36 cellular contexts compared by ENCODE assay signal in the genomic region with DNA sequence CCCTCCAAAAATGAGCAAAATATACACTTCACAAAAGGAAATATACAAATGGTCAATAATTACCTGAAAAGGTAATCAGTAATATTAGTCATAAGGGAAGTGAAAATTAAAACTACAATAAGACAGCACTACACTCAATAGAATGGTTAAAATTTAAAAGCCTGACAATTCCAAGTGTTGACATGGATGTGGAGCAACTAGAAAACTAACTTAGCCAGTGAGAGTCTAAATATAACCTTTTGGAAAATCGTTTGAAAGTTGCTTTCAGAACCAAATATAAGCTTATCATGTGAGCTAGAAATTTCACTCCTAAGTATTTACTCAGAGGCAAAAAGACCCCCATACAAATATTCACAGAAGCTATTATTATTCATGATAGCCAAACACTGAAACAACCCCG.
"Had no signal": no experiment of that assay in that cellular context is flagged by ENCODE, and none has a peak within 500 bp of the region (broad histone marks: within the 10 kb centered on the region; RNA-seq: fewer than 3 reads in every experiment).

No MANE protein-coding gene starts in this region.

- H3K4me3 ChIP-seq: ascending aorta, cardiac muscle cell had no signal

- H3K27ac Mint-ChIP-seq: activated CD4-positive, alpha-beta memory T cell treated with anti-CD3 and anti-CD28 coated beads, Interleukin-2, amount 10 ng/mL, durations not matched to agents 7 days and 5 days; activated CD4-positive, alpha-beta T cell treated with anti-CD3 and anti-CD28 coated beads for 36 hours; activated CD4-positive, alpha-beta T cell treated with anti-CD3 and anti-CD28 coated beads, Interleukin-2, amount 10 ng/mL, durations not matched to agents 7 days and 5 days; activated CD8-positive, alpha-beta memory T cell treated with anti-CD3 and anti-CD28 coated beads, Interleukin-2, amount 10 ng/mL, durations not matched to agents 7 days and 5 days; activated CD8-positive, alpha-beta T cell treated with anti-CD3 and anti-CD28 coated beads, Interleukin-2, amount 10 ng/mL, durations not matched to agents 7 days and 5 days; activated naive CD4-positive, alpha-beta T cell treated with anti-CD3 and anti-CD28 coated beads, Interleukin-2, amount 10 ng/mL, durations not matched to agents 7 days and 5 days; activated naive CD4-positive, alpha-beta T cell treated with anti-CD3 and anti-CD28 coated beads, Interleukin-2, amount 50 U/mL, for 72 hours; activated naive CD8-positive, alpha-beta T cell treated with anti-CD3 and anti-CD28 coated beads for 36 hours; activated T-cell treated with anti-CD3 and anti-CD28 coated beads, Interleukin-2, amount 50 U/mL, for 24 hours; activated T-helper 2 cell treated with anti-CD3 and anti-CD28 coated beads, Interferon-gamma antibody, Interleukin-2, Interleukin-4, amounts not matched to agents 10 μg/mL and 5 μg/mL and 100 μg/mL, durations not matched to agents 14 hours and 24 hours and 36 hours; brain; T-helper 1 cell treated with Interleukin-12 subunit alpha and Interleukin-12 subunit beta and Interleukin-4 antibody, amounts not matched to agents 30 μg/mL and 1 μg/mL, for 36 hours; T-helper 2 cell treated with Interferon-gamma antibody and Interleukin-4, amounts not matched to agents 5 μg/mL and 100 μg/mL, for 36 hours had no signal

- DNase-seq: activated CD4-positive, alpha-beta memory T cell treated with anti-CD3 and anti-CD28 coated beads, Interleukin-2, amount 10 ng/mL, durations not matched to agents 7 days and 5 days; activated CD4-positive, alpha-beta T cell treated with anti-CD3 and anti-CD28 coated beads for 1 hour; activated CD4-positive, alpha-beta T cell treated with anti-CD3 and anti-CD28 coated beads for 36 hours; activated CD4-positive, alpha-beta T cell treated with anti-CD3 and anti-CD28 coated beads for 48 hours; activated CD4-positive, alpha-beta T cell treated with anti-CD3 and anti-CD28 coated beads, Interleukin-2, amount 10 ng/mL, durations not matched to agents 7 days and 5 days; activated CD4-positive, alpha-beta T cell treated with anti-CD3 and anti-CD28 coated beads, Interleukin-2, amount 50 U/mL, for 48 hours; activated CD4-positive, CD25-positive, alpha-beta regulatory T cell; activated CD8-positive, alpha-beta memory T cell treated with anti-CD3 and anti-CD28 coated beads, Interleukin-2, amount 10 ng/mL, durations not matched to agents 7 days and 5 days; activated CD8-positive, alpha-beta memory T cell treated with anti-CD3 and anti-CD28 coated beads, Interleukin-2, amount 50 U/mL, for 48 hours; activated effector memory CD4-positive, alpha-beta T cell treated with Interleukin-2 at 50 U/mL for 16 hours; activated gamma-delta T cell; activated naive CD4-positive, alpha-beta T cell treated with anti-CD3 and anti-CD28 coated beads, Interleukin-2, amount 10 ng/mL, durations not matched to agents 7 days and 5 days; activated naive CD4-positive, alpha-beta T cell treated with Interleukin-2 at 50 U/mL for 16 hours; activated naive CD8-positive, alpha-beta T cell treated with anti-CD3 and anti-CD28 coated beads for 36 hours; activated T-cell treated with anti-CD3 and anti-CD28 coated beads, Interleukin-2, amount 50 U/mL, for 24 hours; activated T-cell treated with anti-CD3 and anti-CD28 coated beads, Interleukin-2, amount 50 U/mL, for 48 hours; amygdala; anterior cingulate cortex; caudate nucleus; cerebellar nuclear complex; T-helper 1 cell; T-helper 2 cell; T-helper 9 cell had no signal

- H3K4me1 ChIP-seq: ascending aorta had no signal

- H3K4me3 Mint-ChIP-seq: activated CD4-positive, alpha-beta memory T cell treated with anti-CD3 and anti-CD28 coated beads, Interleukin-2, amount 10 ng/mL, durations not matched to agents 7 days and 5 days; activated CD4-positive, alpha-beta T cell treated with anti-CD3 and anti-CD28 coated beads for 36 hours; activated CD4-positive, alpha-beta T cell treated with anti-CD3 and anti-CD28 coated beads, Interleukin-2, amount 10 ng/mL, durations not matched to agents 7 days and 5 days; activated CD8-positive, alpha-beta memory T cell treated with anti-CD3 and anti-CD28 coated beads, Interleukin-2, amount 10 ng/mL, durations not matched to agents 7 days and 5 days; activated CD8-positive, alpha-beta T cell treated with anti-CD3 and anti-CD28 coated beads, Interleukin-2, amount 10 ng/mL, durations not matched to agents 7 days and 5 days; activated naive CD4-positive, alpha-beta T cell treated with anti-CD3 and anti-CD28 coated beads, Interleukin-2, amount 10 ng/mL, durations not matched to agents 7 days and 5 days; activated naive CD8-positive, alpha-beta T cell treated with anti-CD3 and anti-CD28 coated beads for 36 hours; activated T-cell treated with anti-CD3 and anti-CD28 coated beads, Interleukin-2, amount 50 U/mL, for 24 hours; brain; central memory CD8-positive, alpha-beta T cell; T-helper 1 cell treated with Interleukin-12 subunit alpha and Interleukin-12 subunit beta and Interleukin-4 antibody, amounts not matched to agents 30 μg/mL and 1 μg/mL, for 36 hours; T-helper 2 cell treated with Interferon-gamma antibody and Interleukin-4, amounts not matched to agents 5 μg/mL and 100 μg/mL, for 36 hours had no signal

- ATAC-seq: activated CD4-positive, alpha-beta T cell treated with anti-CD3 and anti-CD28 coated beads for 36 hours; activated CD4-positive, CD25-positive, alpha-beta regulatory T cell treated with anti-CD3 and anti-CD28 coated beads, Interleukin-2, amount 50 U/mL, for 24 hours; activated CD8-positive, alpha-beta memory T cell treated with anti-CD3 and anti-CD28 coated beads, Interleukin-2, amount 10 ng/mL, durations not matched to agents 7 days and 5 days; activated CD8-positive, alpha-beta T cell treated with anti-CD3 and anti-CD28 coated beads, Interleukin-2, amount 10 ng/mL, durations not matched to agents 7 days and 5 days; activated naive CD4-positive, alpha-beta T cell treated with anti-CD3 and anti-CD28 coated beads, Interleukin-2, amount 50 U/mL, for 72 hours had no signal

- H3K36me3 ChIP-seq: ascending aorta, cardiac muscle cell had no signal

- H3K9me3 Mint-ChIP-seq: activated CD4-positive, alpha-beta memory T cell treated with anti-CD3 and anti-CD28 coated beads, Interleukin-2, amount 10 ng/mL, durations not matched to agents 7 days and 5 days; activated CD4-positive, alpha-beta T cell treated with anti-CD3 and anti-CD28 coated beads, Interleukin-2, amount 10 ng/mL, durations not matched to agents 7 days and 5 days; activated naive CD4-positive, alpha-beta T cell treated with anti-CD3 and anti-CD28 coated beads, Interleukin-2, amount 10 ng/mL, durations not matched to agents 7 days and 5 days; activated naive CD4-positive, alpha-beta T cell treated with anti-CD3 and anti-CD28 coated beads, Interleukin-2, amount 50 U/mL, for 72 hours; activated naive CD8-positive, alpha-beta T cell treated with anti-CD3 and anti-CD28 coated beads for 36 hours; activated T-helper 2 cell treated with anti-CD3 and anti-CD28 coated beads, Interferon-gamma antibody, Interleukin-2, Interleukin-4, amounts not matched to agents 10 μg/mL and 5 μg/mL and 100 μg/mL, durations not matched to agents 14 hours and 24 hours and 36 hours; central memory CD8-positive, alpha-beta T cell; T-helper 1 cell treated with Interleukin-12 subunit alpha and Interleukin-12 subunit beta and Interleukin-4 antibody, amounts not matched to agents 30 μg/mL and 1 μg/mL, for 36 hours; T-helper 2 cell treated with Interferon-gamma antibody and Interleukin-4, amounts not matched to agents 5 μg/mL and 100 μg/mL, for 36 hours had no signal

- FAIRE-seq: bronchial epithelial cell, TTC549 had no signal

- H3K36me3 Mint-ChIP-seq: activated CD8-positive, alpha-beta memory T cell treated with anti-CD3 and anti-CD28 coated beads, Interleukin-2, amount 10 ng/mL, durations not matched to agents 7 days and 5 days; activated naive CD8-positive, alpha-beta T cell treated with anti-CD3 and anti-CD28 coated beads for 36 hours had no signal

- H3K27ac ChIP-seq: ascending aorta, cardiac muscle cell, VCaP had no signal

- H3K27me3 ChIP-seq: ascending aorta, cardiac muscle cell had no signal

- H3K4me1 Mint-ChIP-seq: activated CD4-positive, alpha-beta memory T cell treated with anti-CD3 and anti-CD28 coated beads, Interleukin-2, amount 10 ng/mL, durations not matched to agents 7 days and 5 days; activated CD4-positive, alpha-beta T cell treated with anti-CD3 and anti-CD28 coated beads for 36 hours; activated CD4-positive, alpha-beta T cell treated with anti-CD3 and anti-CD28 coated beads, Interleukin-2, amount 10 ng/mL, durations not matched to agents 7 days and 5 days; activated CD8-positive, alpha-beta memory T cell treated with anti-CD3 and anti-CD28 coated beads, Interleukin-2, amount 10 ng/mL, durations not matched to agents 7 days and 5 days; activated naive CD4-positive, alpha-beta T cell treated with anti-CD3 and anti-CD28 coated beads, Interleukin-2, amount 10 ng/mL, durations not matched to agents 7 days and 5 days; activated naive CD8-positive, alpha-beta T cell treated with anti-CD3 and anti-CD28 coated beads for 36 hours; central memory CD8-positive, alpha-beta T cell had no signal
